20 cellular contexts compared by ENCODE assay signal in the genomic region with DNA sequence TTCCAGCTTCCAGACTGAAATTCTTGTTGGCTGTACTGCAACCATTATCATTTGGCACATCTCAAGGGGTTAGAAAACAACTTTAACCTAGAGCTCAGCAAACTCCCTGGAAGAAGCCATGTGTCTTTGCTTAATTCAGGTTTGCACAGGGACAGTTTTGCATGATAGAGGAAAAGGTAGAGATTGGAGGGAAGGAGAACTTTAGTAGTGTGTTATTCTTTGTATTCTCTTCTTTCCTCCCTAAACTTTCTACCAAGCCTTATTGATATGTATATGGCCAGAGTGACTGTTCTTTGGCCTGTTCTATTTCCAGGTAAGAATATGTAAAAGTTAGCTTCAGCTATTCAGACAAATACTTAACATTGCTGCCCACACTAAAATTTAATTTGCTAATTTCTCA. TPM values are rescaled to one million over a fixed set of nuclear protein-coding genes. Genes with fewer than 3 reads are reported as not detected.
DNase-seq lines count a peak whose midpoint lies in the region; ATAC-seq and TF ChIP-seq lines count a peak whose summit lies in the region.
"Had no signal": no experiment of that assay in that cellular context is flagged by ENCODE, and none has a peak within 500 bp of the region (broad histone marks: within the 10 kb centered on the region; RNA-seq: fewer than 3 reads in every experiment).

No MANE protein-coding gene starts in this region.

- H3K9me2 ChIP-seq in GM23338 (ENCODE audit: insufficient read depth) = no peaks in the 10 kb centered on the region

- H3K79me2 ChIP-seq in GM23338 (replicated peaks; ENCODE audit: insufficient read depth) = no peaks in the 10 kb centered on the region

- DNase-seq in GM23338 (ENCODE audit: low spot score) = peak; percentile 54
- no peak for DNase-seq in endodermal cell
- no peak for DNase-seq in heart right ventricle
- DNase-seq: AML-193; CD4-positive, alpha-beta memory T cell; DMS153; DMS79; GF-D8; HFFc6; KBM-7 had no signal

- H4K20me1 ChIP-seq in GM23338 (replicated peaks; ENCODE audit: insufficient read depth) = no peaks in the 10 kb centered on the region

- H3K27me3 ChIP-seq in GM23338 (ENCODE audit: insufficient read depth) (no peaks in the 10 kb centered on the region), HUES6 (ENCODE audit: control insufficient read depth, insufficient read depth, low read length) (no peaks in the 10 kb centered on the region), endodermal cell (ENCODE audit: control insufficient read depth, insufficient read depth, low read length, poor library complexity, severe bottlenecking) (no peaks in the 10 kb centered on the region), iPS-18a (ENCODE audit: control insufficient read depth, insufficient read depth, low read length) (no peaks in the 10 kb centered on the region), heart right ventricle (no peaks in the 10 kb centered on the region)

- no peaks in the 10 kb centered on the region for H3F3A ChIP-seq in GM23338 (replicated peaks; ENCODE audit: low read depth)

- TF ChIP-seq CTCF in GM23338 (conservative IDR thresholded peaks at IDR 0.05; ENCODE audit: low read depth in 2 of 2) = no peak
- TF ChIP-seq CTCF in endodermal cell (conservative IDR thresholded peaks at IDR 0.05) = no peak
- no peak for TF ChIP-seq CTCF in heart right ventricle (IDR thresholded peaks at IDR 0.05)

- H3K4me3 Mint-ChIP-seq in GM23338 (peak overlapping the region; percentile 46), endodermal cell (no peak overlapping the region)
- H3K4me3 Mint-ChIP-seq: CD4-positive, alpha-beta memory T cell; HFFc6; IgD-negative memory B cell had no signal

- peaks cover 56% of the 10 kb centered on the region for H3K4me1 ChIP-seq in GM23338 (ENCODE audit: insufficient read depth)
- H3K4me1 ChIP-seq in HUES6 (ENCODE audit: control insufficient read depth, insufficient read depth, low read length) = peaks cover 55% of the 10 kb centered on the region
- H3K4me1 ChIP-seq in endodermal cell (ENCODE audit: control insufficient read depth, insufficient read depth, low read length) = no peaks in the 10 kb centered on the region
- H3K4me1 ChIP-seq in iPS-18a (ENCODE audit: control insufficient read depth, low read depth, low read length) = peaks cover 36% of the 10 kb centered on the region
- H3K4me1 ChIP-seq in heart right ventricle = no peaks in the 10 kb centered on the region
- H3K4me1 ChIP-seq: A549 had no signal

- intact Hi-C loops in heart right ventricle (cut with DNase I) = no loop called here

- H3K36me3 ChIP-seq in GM23338 (ENCODE audit: insufficient read depth) (no peaks in the 10 kb centered on the region), HUES6 (ENCODE audit: control insufficient read depth, insufficient read depth, low read length) (peaks cover 6% of the 10 kb centered on the region), endodermal cell (ENCODE audit: control insufficient read depth, insufficient read depth, low read length) (peaks cover 3% of the 10 kb centered on the region), iPS-18a (ENCODE audit: control insufficient read depth, low read depth, low read length) (peaks cover 4% of the 10 kb centered on the region), heart right ventricle (peaks cover 0 to 12% (median 0%) of the 10 kb centered on the region in 9 donors)

- H3K4me1 Mint-ChIP-seq in GM23338 (peaks cover 65% of the 10 kb centered on the region), endodermal cell (peaks cover 18% of the 10 kb centered on the region)
- H3K4me1 Mint-ChIP-seq: CD4-positive, alpha-beta memory T cell; IgD-negative memory B cell had no signal

- H3K27ac Mint-ChIP-seq in GM23338 (peak overlapping the region; percentile 93), endodermal cell (peak overlapping the region; percentile 65)
- H3K27ac Mint-ChIP-seq: CD4-positive, alpha-beta memory T cell; HFFc6; IgD-negative memory B cell had no signal

- H3K9me3 Mint-ChIP-seq in GM23338 = no peaks in the 10 kb centered on the region
- H3K9me3 Mint-ChIP-seq in endodermal cell = no peaks in the 10 kb centered on the region
- H3K9me3 Mint-ChIP-seq: HFFc6 had no signal

- H3K27me3 Mint-ChIP-seq in GM23338 (ENCODE audit: insufficient read depth, low read depth, poor library complexity) (peaks cover 3% of the 10 kb centered on the region), endodermal cell (ENCODE audit: insufficient read depth) (no peaks in the 10 kb centered on the region)
- H3K27me3 Mint-ChIP-seq: CD4-positive, alpha-beta memory T cell; IgD-negative memory B cell had no signal

- peak overlapping the region; percentile 0 for H3K4me3 ChIP-seq in GM23338
- 0 out of 2 replicates have a peak overlapping the region, but pooled peaks have one; percentile 1 for H3K4me3 ChIP-seq in HUES6 (ENCODE audit: low read depth, low read length)
- no peak overlapping the region for H3K4me3 ChIP-seq in endodermal cell (ENCODE audit: low read length)
- H3K4me3 ChIP-seq in iPS-18a (ENCODE audit: low read length) = peak overlapping the region; percentile 23
- no peak overlapping the region for H3K4me3 ChIP-seq in heart right ventricle
- H3K4me3 ChIP-seq: A549 had no signal

- peak overlapping the region; percentile 87 for H3K27ac ChIP-seq in GM23338 (ENCODE audit: low read depth)
- peak overlapping the region; percentile 91 for H3K27ac ChIP-seq in HUES6 (ENCODE audit: low read depth, low read length)
- H3K27ac ChIP-seq in endodermal cell (ENCODE audit: low read depth, low read length) = no peak overlapping the region
- H3K27ac ChIP-seq in iPS-18a (ENCODE audit: low read length) = peak overlapping the region; percentile 87
- H3K27ac ChIP-seq in heart right ventricle = no peak overlapping the region
- H3K27ac ChIP-seq: 22Rv1, A549, C4-2B had no signal

- H3K36me3 Mint-ChIP-seq in GM23338 (ENCODE audit: low read depth) (peaks cover 16% of the 10 kb centered on the region), endodermal cell (ENCODE audit: low read depth) (peaks cover 14% of the 10 kb centered on the region)
- H3K36me3 Mint-ChIP-seq: CD4-positive, alpha-beta memory T cell had no signal

- H2AFZ ChIP-seq in GM23338 = no peak overlapping the region

- H3K9me3 ChIP-seq in HUES6 (ENCODE audit: control insufficient read depth, insufficient read depth, low read depth, low read length) (no peaks in the 10 kb centered on the region; the same call in 1 of the 2 replicates), endodermal cell (ENCODE audit: control insufficient read depth, low read length) (no peaks in the 10 kb centered on the region), iPS-18a (ENCODE audit: control insufficient read depth, low read depth, low read length) (no peaks in the 10 kb centered on the region), heart right ventricle (no peaks in the 10 kb centered on the region)
- H3K9me3 ChIP-seq: A549 had no signal

- peak overlapping the region; percentile 30 for H3K4me2 ChIP-seq in GM23338
- H3K4me2 ChIP-seq: A549 had no signal

- H3K9ac ChIP-seq in HUES6 (ENCODE audit: low read length) (peak overlapping the region; percentile 15), endodermal cell (ENCODE audit: extremely low read depth, low read length, poor library complexity, severe bottlenecking) (no peak overlapping the region), iPS-18a (ENCODE audit: low read length) (peak overlapping the region; percentile 51)

- ATAC-seq in GM23338 (peak; percentile 81), GM21423 (IDR thresholded peaks at IDR 0.05; ENCODE audit: unreplicated experiment) (no peak), heart right ventricle (no peak), HG03571 (IDR thresholded peaks at IDR 0.05; ENCODE audit: unreplicated experiment) (no peak)
- ATAC-seq: A549, HCT116, HepG2 had no signal

TF ChIP-seq in GM23338, 12 proteins besides CTCF, POLR2A, EP300 and RAD21:
- TF ChIP-seq EZH2phosphoT487 (IDR thresholded peaks at IDR 0.05; ENCODE audit: unreplicated experiment) (no peak), NANOG (IDR thresholded peaks at IDR 0.05; ENCODE audit: borderline replicate concordance) (peak; percentile 51; the same call in 1 of the 2 replicates)

RNA-seq across cellular contexts. Expression of a gene that starts 53.1 kb away (rescaled TPM):
- 39.8 and 60.5 TPM in 2 replicates for total RNA-seq in GM23338 (2014; rRNA removed; shearing (Covaris generic))
- polyA plus RNA-seq in GM23338 (2016; fragmentation: Nextera tagmentation; extraction: Ambion mirVana) = 40.2 and 44.0 TPM in 2 replicates
- total RNA-seq in endodermal cell = 10 to 100 TPM; 37.2 to 40.9 TPM
- polyA plus RNA-seq in endodermal cell (2013, experiment 1 of 2) = 36.0 TPM
- 33.1 TPM for polyA plus RNA-seq in endodermal cell (2013, experiment 2 of 2)
- 10 to 100 TPM in 9 of 10 donors, 1 to 10 TPM in 1; 9.8 to 13.4 (median 11.5) TPM for total RNA-seq in heart right ventricle
- 1 to 10 TPM; 4.7 to 8.2 TPM for polyA plus RNA-seq in heart right ventricle
- total RNA-seq: CD4-positive, alpha-beta memory T cell had no signal
- polyA plus RNA-seq: CD4-positive, alpha-beta memory T cell had no signal

Comparison
In these comparisons a context has a peak if more than half of its experiments do, and no peak if none do; other contexts are left out.
1. H3K27ac ChIP-seq: peak in GM23338 (single experiment), HUES6 (single experiment) and iPS-18a (single experiment); none in endodermal cell (single experiment) and heart right ventricle (0 of 10).
2. H3K4me3 ChIP-seq: peak in GM23338 (single experiment), HUES6 (single experiment) and iPS-18a (single experiment); none in endodermal cell (single experiment) and heart right ventricle (0 of 10).